In the genomic region with DNA sequence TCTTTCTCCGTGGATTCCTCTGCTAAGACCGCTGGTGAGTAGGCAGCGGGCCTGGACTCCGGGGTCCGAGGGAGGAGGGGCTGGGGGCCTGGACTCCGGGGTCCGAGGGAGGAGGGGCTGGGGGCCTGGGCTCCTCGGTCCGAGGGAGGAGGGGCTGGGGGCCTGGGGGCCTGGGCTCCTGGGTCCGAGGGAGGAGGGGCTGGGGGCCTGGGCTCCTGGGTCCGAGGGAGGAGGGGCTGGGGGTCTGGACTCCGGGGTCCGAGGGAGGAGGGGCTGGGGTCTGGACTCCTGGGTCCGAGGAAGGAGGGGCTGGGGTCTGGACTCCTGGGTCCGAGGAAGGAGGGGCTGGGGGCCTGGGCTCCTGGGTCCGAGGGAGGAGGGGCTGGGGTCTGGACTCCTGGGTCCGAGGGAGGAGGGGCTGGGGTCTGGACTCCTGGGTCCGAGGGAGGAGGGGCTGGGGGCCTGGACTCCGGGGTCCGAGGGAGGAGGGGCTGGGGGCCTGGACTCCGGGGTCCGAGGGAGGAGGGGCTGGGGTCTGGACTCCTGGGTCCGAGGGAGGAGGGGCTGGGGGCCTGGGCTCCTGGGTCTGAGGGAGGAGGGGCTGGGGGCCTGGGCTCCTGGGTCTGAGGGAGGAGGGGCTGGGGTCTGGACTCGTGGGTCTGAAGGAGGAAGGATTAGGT, we compare ENCODE assay signal across 6 cellular contexts. TPM values are rescaled to one million over a fixed set of nuclear protein-coding genes. Genes with fewer than 3 reads are reported as not detected.
DNase-seq lines count a peak whose midpoint lies in the region; ATAC-seq, FAIRE-seq and TF ChIP-seq lines count a peak whose summit lies in the region.
"Not testable (repeated sequence)": the region's sequence is repeated elsewhere in the genome, so short reads cannot be mapped to it uniquely, and the experiment has no call there.

No MANE protein-coding gene starts in this region.

- intact Hi-C loops in K562 (cut with micrococcal nuclease) = not testable (repeated sequence)
- intact Hi-C loops in naive thymus-derived CD4-positive, alpha-beta T cell (cut with micrococcal nuclease) = loop anchor here (1.0 to 10.0 kb wide), 10 partner anchors 7 to 1787 kb away; a partner anchor contains a TSS

- not testable (repeated sequence) for H3K27me3 ChIP-seq in CD8-positive, alpha-beta memory T cell (ENCODE audit: insufficient read depth, low read length, poor library complexity, severe bottlenecking); K562 (ENCODE audit: control insufficient read depth in 2 of 2, insufficient read depth in 2 of 2, low read length in 2 of 2); naive thymus-derived CD4-positive, alpha-beta T cell (ENCODE audit: control insufficient read depth in 2 of 2, insufficient read depth in 2 of 2, low read length in 2 of 2)

- H3K27ac Mint-ChIP-seq in CD8-positive, alpha-beta memory T cell = peak overlapping the region; percentile 88 to 100 (median 96)
- not testable (repeated sequence) for H3K27ac Mint-ChIP-seq in glutamatergic neuron (ENCODE audit: unreplicated experiment)
- H3K27ac Mint-ChIP-seq in naive thymus-derived CD4-positive, alpha-beta T cell = peak overlapping the region; percentile 92 to 100 (median 97)

- POLR2A ChIA-PET in CD8-positive, alpha-beta memory T cell (lab: Charles Lee) = interaction anchor here (0.6 kb wide), 1 partner anchor 19 kb away, joined by 3 read pairs; no protein-coding TSS in a partner anchor
- POLR2A ChIA-PET in K562 (lab: Yijun Ruan, JAX) = interaction anchor here (0.7 to 1.1 kb wide), 4 partner anchors 15 to 170 kb away, joined by 3 read pairs; no protein-coding TSS in a partner anchor
- POLR2A ChIA-PET in naive thymus-derived CD4-positive, alpha-beta T cell (lab: Charles Lee) = interaction anchor here (1.5 kb wide), 1 partner anchor 12 kb away, joined by 3 read pairs; a partner anchor contains a TSS

- TF ChIP-seq CTCF in K562 (IDR thresholded peaks at IDR 0.05 in 2 of 3, conservative IDR thresholded peaks at IDR 0.05 in 1 of 3; ENCODE audit: insufficient read depth in 2 of 3, low read depth in 1 of 3, low read length in 3 of 3); glutamatergic neuron (IDR thresholded peaks at IDR 0.05; ENCODE audit: partially characterized antibody, unreplicated experiment): not testable (repeated sequence)

- not testable (repeated sequence) for TF ChIP-seq EP300 in K562 (IDR thresholded peaks at IDR 0.05; ENCODE audit: low read length)

- not testable (repeated sequence) for BruUV-seq in K562 (replicated peaks; lab: Mats Ljungman, UMichigan)

- in situ Hi-C loops in K562 (cut with MboI) = not testable (repeated sequence)

- ATAC-seq in K562; naive thymus-derived CD4-positive, alpha-beta T cell: not testable (repeated sequence)

- peaks cover 12% of the 10 kb centered on the region for H3K36me3 ChIP-seq in CD8-positive, alpha-beta memory T cell (ENCODE audit: insufficient read depth, low read length)
- H3K36me3 ChIP-seq in SK-N-MC (ENCODE audit: insufficient read depth, low read length) = not testable (repeated sequence)
- peaks cover 32% of the 10 kb centered on the region; the same call in 2 of the 3 replicates for H3K36me3 ChIP-seq in K562 (ENCODE audit: control insufficient read depth, insufficient read depth, low read length)
- H3K36me3 ChIP-seq in naive thymus-derived CD4-positive, alpha-beta T cell (ENCODE audit: control insufficient read depth in 2 of 3, insufficient read depth in 3 of 3, low read length in 3 of 3) = peaks cover 0 to 22% (median 6%) of the 10 kb centered on the region in 3 experiments

- peaks cover 0 to 26% of the 10 kb centered on the region in 2 donors for H3K27me3 Mint-ChIP-seq in CD8-positive, alpha-beta memory T cell
- H3K27me3 Mint-ChIP-seq in glutamatergic neuron (ENCODE audit: unreplicated experiment) = peaks cover 12% of the 10 kb centered on the region
- not testable (repeated sequence) for H3K27me3 Mint-ChIP-seq in naive thymus-derived CD4-positive, alpha-beta T cell

- DNase-seq in CD8-positive, alpha-beta memory T cell = peak in 1 of 5 donors; percentile 51
- DNase-seq in SK-N-MC (ENCODE audit: low read depth, low spot score); K562 (ENCODE audit: extremely low read depth in 1 of 4, low spot score in 3 of 4); glutamatergic neuron; substantia nigra (lab: John Stamatoyannopoulos, UW): not testable (repeated sequence)
- DNase-seq in naive thymus-derived CD4-positive, alpha-beta T cell = peak in 1 of 9 donors; percentile 27

- H3K4me1 ChIP-seq in CD8-positive, alpha-beta memory T cell (ENCODE audit: insufficient read depth, low read length) = peaks cover 49% of the 10 kb centered on the region
- H3K4me1 ChIP-seq in K562 (replicated peaks in 1 of 2; ENCODE audit: control insufficient read depth in 2 of 2, insufficient read depth in 2 of 2, low read length in 2 of 2) = peaks cover 27 to 70% of the 10 kb centered on the region in 2 experiments; a peak in 4 of 5 replicates
- H3K4me1 ChIP-seq in naive thymus-derived CD4-positive, alpha-beta T cell (ENCODE audit: control insufficient read depth in 2 of 2, insufficient read depth in 2 of 2, low read length in 2 of 2) = peaks cover 25 to 47% of the 10 kb centered on the region in 2 donors

- H3K9me3 Mint-ChIP-seq in CD8-positive, alpha-beta memory T cell = not testable (repeated sequence)
- H3K9me3 Mint-ChIP-seq in glutamatergic neuron (ENCODE audit: unreplicated experiment) = peaks cover 15% of the 10 kb centered on the region
- H3K9me3 Mint-ChIP-seq in naive thymus-derived CD4-positive, alpha-beta T cell = peaks cover 0 to 11% (median 3%) of the 10 kb centered on the region in 11 donors

- H2AFZ ChIP-seq in K562 (ENCODE audit: low read depth, low read length) = peak overlapping the region; percentile 84; the same call in 1 of the 2 replicates

- FAIRE-seq in K562 (lab: Jason Lieb, UNC) = not testable (repeated sequence)

- H3K4me3 ChIP-seq in CD8-positive, alpha-beta memory T cell (ENCODE audit: low read length) = peak overlapping the region; percentile 94
- H3K4me3 ChIP-seq in SK-N-MC = peak overlapping the region; percentile 80
- peak overlapping the region; percentile 78 for H3K4me3 ChIP-seq in K562
- H3K4me3 ChIP-seq in naive thymus-derived CD4-positive, alpha-beta T cell (ENCODE audit: low read length) = peak overlapping the region; percentile 90

- not testable (repeated sequence) for H4K20me1 ChIP-seq in K562 (replicated peaks; ENCODE audit: control insufficient read depth, insufficient read depth, low read length)

- H3K9ac ChIP-seq in SK-N-MC (ENCODE audit: insufficient read length) (peak overlapping the region; percentile 77), K562 (ENCODE audit: insufficient read depth in 1 of 2, low read depth in 2 of 2, low read length in 2 of 2) (peak overlapping the region; percentile 85 to 97)

- not testable (repeated sequence) for H3K9me3 ChIP-seq in CD8-positive, alpha-beta memory T cell (ENCODE audit: low read length); SK-N-MC (ENCODE audit: low read depth, low read length); K562 (replicated peaks; ENCODE audit: control insufficient read depth, insufficient read depth, low read depth, low read length); naive thymus-derived CD4-positive, alpha-beta T cell (ENCODE audit: control insufficient read depth in 2 of 3, low read length in 3 of 3)

- H3K4me2 ChIP-seq in K562 (ENCODE audit: insufficient read depth, low read length) = peak overlapping the region; percentile 89

- 0% methylated on average over 5 of the region's 24 CpGs for WGBS in K562 (ENCODE audit: insufficient coverage, low coverage, missing lambda C conversion rate)

- H3K4me1 Mint-ChIP-seq in CD8-positive, alpha-beta memory T cell = peaks cover 50 to 68% (median 54%) of the 10 kb centered on the region in 3 donors
- not testable (repeated sequence) for H3K4me1 Mint-ChIP-seq in glutamatergic neuron (ENCODE audit: low read depth, unreplicated experiment)
- H3K4me1 Mint-ChIP-seq in naive thymus-derived CD4-positive, alpha-beta T cell = peaks cover 31 to 70% (median 59%) of the 10 kb centered on the region in 7 donors

- not testable (repeated sequence) for H3K9me1 ChIP-seq in K562 (ENCODE audit: control insufficient read depth, insufficient read depth, low read length)

- peak overlapping the region; percentile 86 to 99 (median 97) for H3K4me3 Mint-ChIP-seq in CD8-positive, alpha-beta memory T cell
- H3K4me3 Mint-ChIP-seq in glutamatergic neuron (ENCODE audit: unreplicated experiment) = peak overlapping the region; percentile 88
- H3K4me3 Mint-ChIP-seq in naive thymus-derived CD4-positive, alpha-beta T cell = peak overlapping the region; percentile 92 to 100 (median 97)

- CTCF ChIA-PET in CD8-positive, alpha-beta memory T cell (lab: Charles Lee) = interaction anchor here (1.1 to 1.7 kb wide), 3 partner anchors 9 to 14 kb away, joined by 3 to 6 read pairs (median 3); a partner anchor contains a TSS
- CTCF ChIA-PET in K562 (lab: Yijun Ruan, JAX; ENCODE audit: low intra/inter-chr PET ratio) = not testable (repeated sequence)
- CTCF ChIA-PET in naive thymus-derived CD4-positive, alpha-beta T cell (lab: Charles Lee) = interaction anchor here (1.1 kb wide), 1 partner anchor 13 kb away, joined by 3 read pairs; no protein-coding TSS in a partner anchor

- not testable (repeated sequence) for TF ChIP-seq POLR2A in K562 (conservative IDR thresholded peaks at IDR 0.05)

- peak overlapping the region; percentile 97 for H3K27ac ChIP-seq in CD8-positive, alpha-beta memory T cell (ENCODE audit: low read depth, low read length)
- peak overlapping the region; percentile 68; the same call in 1 of the 2 replicates for H3K27ac ChIP-seq in SK-N-MC
- peak overlapping the region; percentile 99 for H3K27ac ChIP-seq in K562 (ENCODE audit: extremely low read depth, low read depth, low read length)
- peak overlapping the region; percentile 99 for H3K27ac ChIP-seq in naive thymus-derived CD4-positive, alpha-beta T cell (ENCODE audit: low read depth, low read length)
- peak overlapping the region; percentile 83 for H3K27ac ChIP-seq in substantia nigra (ENCODE audit: low read depth, low read length, poor library complexity, severe bottlenecking)

- peaks cover 16 to 50% (median 16%) of the 10 kb centered on the region in 3 donors for H3K36me3 Mint-ChIP-seq in CD8-positive, alpha-beta memory T cell
- H3K36me3 Mint-ChIP-seq in glutamatergic neuron (ENCODE audit: unreplicated experiment) = not testable (repeated sequence)
- peaks cover 14 to 38% (median 23%) of the 10 kb centered on the region in 5 donors for H3K36me3 Mint-ChIP-seq in naive thymus-derived CD4-positive, alpha-beta T cell

- TF ChIP-seq RAD21 in K562 (CRISPR knock-in tag; conservative IDR thresholded peaks at IDR 0.05 in 1 of 2, IDR thresholded peaks at IDR 0.05 in 1 of 2) = not testable (repeated sequence)

- H3K79me2 ChIP-seq in K562 (ENCODE audit: control insufficient read depth, insufficient read depth, low read length) = peaks cover 49% of the 10 kb centered on the region

RNA-seq across cellular contexts. Expression of a gene that starts 2.3 kb away (rescaled TPM):
- total RNA-seq in CD8-positive, alpha-beta memory T cell = 10 to 100 TPM; 44.2 to 47.8 TPM
- 77.8 TPM for polyA plus RNA-seq in CD8-positive, alpha-beta memory T cell
- 19.5 and 22.5 TPM in 2 replicates for total RNA-seq in K562 (2011; cell fraction: chromatin; rRNA removed; ENCODE audit: low replicate concordance)
- total RNA-seq in K562 (2011; cell fraction: nucleolus; rRNA removed) = 18.0 and 24.3 TPM in 2 replicates
- total RNA-seq in K562 (2011; cell fraction: nucleoplasm; rRNA removed) = 33.9 and 53.6 TPM in 2 replicates
- total RNA-seq in K562 (2014; rRNA removed) (4.5 and 14.4 TPM in 2 replicates), K562 (2014; rRNA removed; fragmentation: Illumina TruSeq; extraction: Trizol) (6.7 and 7.1 TPM in 2 replicates), K562 (2015; rRNA removed; fragmentation: Illumina TruSeq; extraction: Trizol) (14.4 and 16.0 TPM in 2 replicates), K562 (2021) (65.5 and 70.3 TPM in 2 replicates), glutamatergic neuron (ENCODE audit: unreplicated experiment) (61.5 TPM)
- polyA plus RNA-seq in K562 (2011; rRNA removed) (5.6 and 17.2 TPM in 2 replicates), K562 (2014; fragmentation: Illumina TruSeq; extraction: Trizol) (26.1 and 44.1 TPM in 2 replicates), K562 (2014; fragmentation: Nextera tagmentation; extraction: Ambion mirVana) (10 to 100 TPM; 10.4 to 24.8 TPM), K562 (2014; rRNA removed) (18.5 and 19.5 TPM in 2 replicates)
- 20.7 and 50.3 TPM in 2 replicates for polyA plus RNA-seq in K562 (2011; cell fraction: cytosol; rRNA removed)
- 12.1 and 19.9 TPM in 2 replicates for polyA plus RNA-seq in K562 (2011; cell fraction: nucleus; rRNA removed)
- polyA plus RNA-seq in K562 (2012) = 35.3 and 47.6 TPM in 2 replicates
- polyA minus RNA-seq in K562 (2011; rRNA and poly(A)+ RNA removed) = 5.0 and 5.5 TPM in 2 replicates
- 24.6 and 31.3 TPM in 2 replicates for polyA minus RNA-seq in K562 (2011; cell fraction: cytosol; rRNA and poly(A)+ RNA removed)
- polyA minus RNA-seq in K562 (2011; cell fraction: nucleus; rRNA and poly(A)+ RNA removed) = 3.1 and 4.2 TPM in 2 replicates
- 100 to 1,000 TPM in 3 of 5 experiments, 10 to 100 TPM in 2; 51.5 to 524 (median 116) TPM for total RNA-seq in naive thymus-derived CD4-positive, alpha-beta T cell
- polyA plus RNA-seq in naive thymus-derived CD4-positive, alpha-beta T cell = 10 to 100 TPM; 60.6 to 61.3 TPM

RNA-seq across cellular contexts. Expression of a gene that starts 12.1 kb away (rescaled TPM):
- total RNA-seq in CD8-positive, alpha-beta memory T cell = not detected
- not detected for polyA plus RNA-seq in CD8-positive, alpha-beta memory T cell
- total RNA-seq in K562 (2011; cell fraction: chromatin; rRNA removed; ENCODE audit: low replicate concordance) = 0.12 and 0.32 TPM in 2 replicates
- total RNA-seq in K562 (2011; cell fraction: nucleolus; rRNA removed) = not detected in 2 replicates
- total RNA-seq in K562 (2011; cell fraction: nucleoplasm; rRNA removed) = 0.23 TPM in 1 of 2 replicates, not detected in the other
- not detected in 2 replicates for total RNA-seq in K562 (2014; rRNA removed)
- not detected in 2 replicates for total RNA-seq in K562 (2014; rRNA removed; fragmentation: Illumina TruSeq; extraction: Trizol)
- not detected in 2 replicates for total RNA-seq in K562 (2015; rRNA removed; fragmentation: Illumina TruSeq; extraction: Trizol)
- 0.09 TPM in 1 of 2 replicates, not detected in the other for total RNA-seq in K562 (2021)
- 0.04 TPM in 1 of 2 replicates, not detected in the other for polyA plus RNA-seq in K562 (2011; rRNA removed)
- polyA plus RNA-seq in K562 (2011; cell fraction: cytosol; rRNA removed) = not detected in 2 replicates
- 0.06 and 0.20 TPM in 2 replicates for polyA plus RNA-seq in K562 (2011; cell fraction: nucleus; rRNA removed)
- polyA plus RNA-seq in K562 (2012) = 0.08 TPM in 2 replicates
- polyA plus RNA-seq in K562 (2014; fragmentation: Illumina TruSeq; extraction: Trizol) = not detected in 2 replicates
- not detected for polyA plus RNA-seq in K562 (2014; fragmentation: Nextera tagmentation; extraction: Ambion mirVana)
- not detected in 2 replicates for polyA plus RNA-seq in K562 (2014; rRNA removed)
- not detected in 2 replicates for polyA minus RNA-seq in K562 (2011; rRNA and poly(A)+ RNA removed)
- not detected in 2 replicates for polyA minus RNA-seq in K562 (2011; cell fraction: cytosol; rRNA and poly(A)+ RNA removed)
- polyA minus RNA-seq in K562 (2011; cell fraction: nucleus; rRNA and poly(A)+ RNA removed) = 0.13 TPM in 1 of 2 replicates, not detected in the other
- total RNA-seq in glutamatergic neuron (ENCODE audit: unreplicated experiment) = 33.1 TPM
- 1 to 10 TPM in 2 of 5 experiments, not detected in 3; 1.6 to 2.4 TPM for total RNA-seq in naive thymus-derived CD4-positive, alpha-beta T cell
- polyA plus RNA-seq in naive thymus-derived CD4-positive, alpha-beta T cell = under 1 TPM in 1 of 2 donors, not detected in 1; 0.05 TPM

RNA-seq across cellular contexts. Expression of a gene that starts 39.1 kb away (rescaled TPM):
- total RNA-seq in CD8-positive, alpha-beta memory T cell = not detected
- polyA plus RNA-seq in CD8-positive, alpha-beta memory T cell = not detected
- not detected in 2 replicates for total RNA-seq in K562 (2011; cell fraction: chromatin; rRNA removed; ENCODE audit: low replicate concordance)
- total RNA-seq in K562 (2011; cell fraction: nucleolus; rRNA removed) = not detected in 2 replicates
- not detected in 2 replicates for total RNA-seq in K562 (2011; cell fraction: nucleoplasm; rRNA removed)
- total RNA-seq in K562 (2014; rRNA removed) (not detected in 2 replicates), K562 (2014; rRNA removed; fragmentation: Illumina TruSeq; extraction: Trizol) (not detected in 2 replicates), K562 (2015; rRNA removed; fragmentation: Illumina TruSeq; extraction: Trizol) (not detected in 2 replicates), K562 (2021) (not detected in 2 replicates), glutamatergic neuron (ENCODE audit: unreplicated experiment) (60.4 TPM)
- polyA plus RNA-seq in K562 (2011; rRNA removed) (not detected in 2 replicates), K562 (2014; fragmentation: Illumina TruSeq; extraction: Trizol) (not detected in 2 replicates), K562 (2014; fragmentation: Nextera tagmentation; extraction: Ambion mirVana) (not detected), K562 (2014; rRNA removed) (not detected in 2 replicates)
- not detected in 2 replicates for polyA plus RNA-seq in K562 (2011; cell fraction: cytosol; rRNA removed)
- not detected in 2 replicates for polyA plus RNA-seq in K562 (2011; cell fraction: nucleus; rRNA removed)
- not detected in 2 replicates for polyA plus RNA-seq in K562 (2012)
- not detected in 2 replicates for polyA minus RNA-seq in K562 (2011; rRNA and poly(A)+ RNA removed)
- polyA minus RNA-seq in K562 (2011; cell fraction: cytosol; rRNA and poly(A)+ RNA removed) = not detected in 2 replicates
- polyA minus RNA-seq in K562 (2011; cell fraction: nucleus; rRNA and poly(A)+ RNA removed) = not detected in 2 replicates
- total RNA-seq in naive thymus-derived CD4-positive, alpha-beta T cell = not detected
- polyA plus RNA-seq in naive thymus-derived CD4-positive, alpha-beta T cell = not detected

RNA-seq across cellular contexts. Expression of a gene that starts 45.8 kb away (rescaled TPM):
- total RNA-seq in CD8-positive, alpha-beta memory T cell = not detected
- polyA plus RNA-seq in CD8-positive, alpha-beta memory T cell = not detected
- total RNA-seq in K562 (2011; cell fraction: chromatin; rRNA removed; ENCODE audit: low replicate concordance) = not detected in 2 replicates
- not detected in 2 replicates for total RNA-seq in K562 (2011; cell fraction: nucleolus; rRNA removed)
- not detected in 2 replicates for total RNA-seq in K562 (2011; cell fraction: nucleoplasm; rRNA removed)
- total RNA-seq in K562 (2014; rRNA removed) = not detected in 2 replicates
- not detected in 2 replicates for total RNA-seq in K562 (2014; rRNA removed; fragmentation: Illumina TruSeq; extraction: Trizol)
- total RNA-seq in K562 (2015; rRNA removed; fragmentation: Illumina TruSeq; extraction: Trizol) = not detected in 2 replicates
- total RNA-seq in K562 (2021) = 0.04 TPM in 1 of 2 replicates, not detected in the other
- not detected in 2 replicates for polyA plus RNA-seq in K562 (2011; rRNA removed)
- polyA plus RNA-seq in K562 (2011; cell fraction: cytosol; rRNA removed) = not detected in 2 replicates
- polyA plus RNA-seq in K562 (2011; cell fraction: nucleus; rRNA removed) = 0.03 TPM in 1 of 2 replicates, not detected in the other
- 0.03 and 0.28 TPM in 2 replicates for polyA plus RNA-seq in K562 (2012)
- not detected in 2 replicates for polyA plus RNA-seq in K562 (2014; fragmentation: Illumina TruSeq; extraction: Trizol)
- polyA plus RNA-seq in K562 (2014; fragmentation: Nextera tagmentation; extraction: Ambion mirVana) = not detected
- 0.03 TPM in 1 of 2 replicates, not detected in the other for polyA plus RNA-seq in K562 (2014; rRNA removed)
- polyA minus RNA-seq in K562 (2011; rRNA and poly(A)+ RNA removed) = not detected in 2 replicates
- not detected in 2 replicates for polyA minus RNA-seq in K562 (2011; cell fraction: cytosol; rRNA and poly(A)+ RNA removed)
- not detected in 2 replicates for polyA minus RNA-seq in K562 (2011; cell fraction: nucleus; rRNA and poly(A)+ RNA removed)
- 0.12 TPM for total RNA-seq in glutamatergic neuron (ENCODE audit: unreplicated experiment)
- total RNA-seq in naive thymus-derived CD4-positive, alpha-beta T cell = 10 to 100 TPM in 1 of 5 experiments, 1 to 10 TPM in 1, under 1 TPM in 1, not detected in 2; 0.14 to 16.1 (median 1.8) TPM
- polyA plus RNA-seq in naive thymus-derived CD4-positive, alpha-beta T cell = not detected

Comparison
In these comparisons a context has a peak if more than half of its experiments do, and no peak if none do; other contexts are left out.
1. RNA of a gene that starts 12.1 kb away (total RNA-seq): 33.1 TPM in glutamatergic neuron (single experiment); 1.6 to 2.4 TPM in naive thymus-derived CD4-positive, alpha-beta T cell, not detected in CD8-positive, alpha-beta memory T cell and 0.09 to 0.32 TPM in K562; every median in the first group is over 10 times any median in the second.
2. RNA of a gene that starts 39.1 kb away (total RNA-seq): 60.4 TPM in glutamatergic neuron (single experiment); not detected in CD8-positive, alpha-beta memory T cell, not detected in K562 and not detected in naive thymus-derived CD4-positive, alpha-beta T cell; every median in the first group is over 10 times any median in the second.
3. Peak in every context shown above with its lines, with median percentiles within 50 percentile points of each other: H3K27ac ChIP-seq, H3K4me3 ChIP-seq and H3K4me3 Mint-ChIP-seq.